In genomic region chr20:13913517-13913916, GRCh38 we compare ENCODE assay signal across 26 cellular contexts.
"Had no signal": no experiment of that assay in that cellular context is flagged by ENCODE, and none has a peak within 500 bp of the region (broad histone marks: within the 10 kb centered on the region; RNA-seq: fewer than 3 reads in every experiment).

No MANE protein-coding gene starts in this region.

- ATAC-seq: activated naive CD4-positive, alpha-beta T cell treated with anti-CD3 and anti-CD28 coated beads, Interleukin-2, amount 50 U/mL, for 72 hours; activated T-cell treated with anti-CD3 and anti-CD28 coated beads, Interleukin-2, amount 50 U/mL, for 72 hours; body of pancreas; effector memory CD8-positive, alpha-beta T cell; foreskin keratinocyte; heart left ventricle; naive thymus-derived CD4-positive, alpha-beta T cell; psoas muscle; stimulated activated naive B cell treated with anti-CD40 and anti-IgM and Interleukin-4, amounts not matched to agents 10 μg/mL and 1 μg/mL and 100 μg/mL, for 72 hours had no signal

- H3K27me3 ChIP-seq: body of pancreas, colonic mucosa, heart left ventricle, stomach, transverse colon had no signal

- H3K4me3 ChIP-seq: body of pancreas, colonic mucosa, heart left ventricle, psoas muscle, stomach, suprapubic skin, transverse colon had no signal

- H3K27ac ChIP-seq: body of pancreas, colonic mucosa, foreskin keratinocyte, heart left ventricle, parathyroid adenoma, psoas muscle, stomach, suprapubic skin, transverse colon, VCaP had no signal

- H3K36me3 ChIP-seq: colonic mucosa, heart left ventricle, stomach, suprapubic skin, transverse colon had no signal

- H3K9me3 ChIP-seq: body of pancreas, colonic mucosa, heart left ventricle, psoas muscle, stomach, suprapubic skin, transverse colon had no signal

- DNase-seq: activated CD4-positive, alpha-beta T cell treated with anti-CD3 and anti-CD28 coated beads for 4 hours; activated CD4-positive, alpha-beta T cell treated with anti-CD3 and anti-CD28 coated beads, Interleukin-2, amount 50 U/mL, for 4 hours; activated naive CD4-positive, alpha-beta T cell; activated T-cell treated with anti-CD3 and anti-CD28 coated beads for 4 hours; activated T-cell treated with anti-CD3 and anti-CD28 coated beads, Interleukin-2, amount 50 U/mL, for 72 hours; anterior cingulate cortex; body of pancreas; cerebellar nuclear complex; colonic mucosa; effector memory CD8-positive, alpha-beta T cell; erythroblast; foreskin keratinocyte; heart left ventricle; midbrain; naive thymus-derived CD4-positive, alpha-beta T cell; nucleus accumbens; psoas muscle; stimulated activated CD4-positive, alpha-beta T cell treated with anti-CD3 and anti-CD28 coated beads, Interleukin-15, amount 100 ng/mL, for 24 hours; stimulated activated CD4-positive, alpha-beta T cell treated with anti-CD3 and anti-CD28 coated beads, Interleukin-2, amount 100 ng/mL, for 24 hours; stimulated activated naive B cell treated with anti-CD40 and anti-IgM and Interleukin-4, amounts not matched to agents 10 μg/mL and 1 μg/mL and 100 μg/mL, for 72 hours; stomach; transverse colon had no signal

- H3K4me1 ChIP-seq: body of pancreas, colonic mucosa, foreskin keratinocyte, parathyroid adenoma, psoas muscle, suprapubic skin, transverse colon had no signal

- H2AFZ ChIP-seq: parathyroid adenoma had no signal

- H3K9ac ChIP-seq: parathyroid adenoma had no signal
